In the genomic region with DNA sequence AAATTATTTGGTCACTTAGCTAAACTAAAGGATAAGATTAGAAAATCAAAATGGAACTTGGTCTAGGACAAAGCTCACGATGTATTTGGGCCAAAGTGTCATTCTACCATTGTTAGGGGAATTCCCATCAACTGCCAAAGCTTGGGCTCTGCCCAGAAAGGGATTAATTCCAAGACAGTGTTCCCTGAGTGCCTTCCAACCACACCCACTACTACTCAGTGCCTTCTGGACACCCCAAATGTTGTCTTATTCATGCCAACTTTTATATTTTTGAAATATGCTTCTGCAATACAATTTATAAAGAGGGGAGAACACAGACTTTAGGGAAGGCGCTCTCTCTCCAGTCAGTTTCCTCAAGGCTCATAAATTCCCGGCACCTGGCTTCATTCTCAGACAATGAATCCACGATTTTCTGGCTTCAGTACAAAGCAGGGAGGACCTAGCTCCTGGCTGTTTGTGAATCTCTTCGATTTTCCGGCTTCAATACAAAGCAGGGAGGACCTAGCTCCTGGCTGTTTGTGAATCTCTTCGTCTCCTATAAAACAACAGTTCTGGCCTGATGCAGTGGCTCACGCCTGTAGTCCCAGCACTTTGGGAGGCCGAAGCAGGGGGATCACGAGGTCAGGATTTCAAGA, we compare ENCODE assay signal across 9 cellular contexts.
DNase-seq lines count a peak whose midpoint lies in the region; ATAC-seq, FAIRE-seq and TF ChIP-seq lines count a peak whose summit lies in the region.
"Had no signal": no experiment of that assay in that cellular context is flagged by ENCODE, and none has a peak within 500 bp of the region (broad histone marks: within the 10 kb centered on the region; RNA-seq: fewer than 3 reads in every experiment).

No MANE protein-coding gene starts in this region.

- intact Hi-C loops in kidney (cut with DNase I): no loop called here

- H3K27me3 ChIP-seq in adipocyte (replicated peaks; ENCODE audit: control insufficient read depth, insufficient read depth, low read length) (no peaks in the 10 kb centered on the region), subcutaneous abdominal adipose tissue (ENCODE audit: control insufficient read depth in 5 of 5, insufficient read depth in 4 of 5, low read length in 5 of 5) (no peaks in the 10 kb centered on the region)

- H3K4me1 ChIP-seq in adipocyte (ENCODE audit: control insufficient read depth, insufficient read depth, low read length): peaks cover 24% of the 10 kb centered on the region
- peaks cover 2 to 20% (median 18%) of the 10 kb centered on the region in 5 donors for H3K4me1 ChIP-seq in subcutaneous abdominal adipose tissue (ENCODE audit: control insufficient read depth in 5 of 5, insufficient read depth in 5 of 5, low read length in 5 of 5)
- H3K4me1 ChIP-seq in kidney (ENCODE audit: control insufficient read depth in 1 of 2, insufficient read depth in 1 of 2, low read depth in 1 of 2, low read length in 2 of 2): peaks cover 0 to 3% of the 10 kb centered on the region in 2 donors

- peak; percentile 54 for FAIRE-seq in HTR-8/SVneo (lab: Jason Lieb, UNC)
- FAIRE-seq in kidney (lab: Jason Lieb, UNC): no peak

- H3K9ac ChIP-seq in adipocyte (ENCODE audit: low read length): no peak overlapping the region
- H3K9ac ChIP-seq in subcutaneous abdominal adipose tissue (ENCODE audit: low read length in 5 of 5): no peak overlapping the region
- H3K9ac ChIP-seq in kidney (ENCODE audit: low read length in 2 of 2): no peak overlapping the region

- H3K9me3 ChIP-seq in adipocyte (ENCODE audit: control insufficient read depth, low read length) (no peaks in the 10 kb centered on the region), subcutaneous abdominal adipose tissue (ENCODE audit: control insufficient read depth in 5 of 5, low read length in 5 of 5) (no peaks in the 10 kb centered on the region), kidney (ENCODE audit: control insufficient read depth in 1 of 2, low read length in 2 of 2) (no peaks in the 10 kb centered on the region)

- H3K4me3 ChIP-seq in adipocyte (ENCODE audit: low read length): peak overlapping the region; percentile 58
- peak overlapping the region in 1 of 5 donors; percentile 4 for H3K4me3 ChIP-seq in subcutaneous abdominal adipose tissue (ENCODE audit: low read depth in 1 of 5, low read length in 5 of 5)
- no peak overlapping the region for H3K4me3 ChIP-seq in kidney (ENCODE audit: low read length in 2 of 2)

- H3K36me3 ChIP-seq in adipocyte (ENCODE audit: control insufficient read depth, insufficient read depth, low read length, severe bottlenecking) (no peaks in the 10 kb centered on the region), subcutaneous abdominal adipose tissue (ENCODE audit: control insufficient read depth in 5 of 5, insufficient read depth in 5 of 5, low read length in 5 of 5) (no peaks in the 10 kb centered on the region), kidney (ENCODE audit: control insufficient read depth in 1 of 2, insufficient read depth in 2 of 2, low read length in 2 of 2) (no peaks in the 10 kb centered on the region)

- TF ChIP-seq CTCF in kidney (IDR thresholded peaks at IDR 0.05; ENCODE audit: borderline replicate concordance, extremely low read depth, insufficient read depth): no peak

- ATAC-seq in GM19455 (IDR thresholded peaks at IDR 0.05; ENCODE audit: unreplicated experiment) (no peak), GM21390 (IDR thresholded peaks at IDR 0.05; ENCODE audit: unreplicated experiment) (no peak)

- peak overlapping the region; percentile 28 for H3K27ac ChIP-seq in subcutaneous abdominal adipose tissue (ENCODE audit: low read depth, low read length)
- no peak overlapping the region for H3K27ac ChIP-seq in kidney (ENCODE audit: low read depth in 2 of 2, low read length in 2 of 2)

- DNase-seq in HTR-8/SVneo (ENCODE audit: insufficient read length, low spot score) (no peak), adipocyte (ENCODE audit: low read depth) (peak; percentile 28), inferior parietal cortex (ENCODE audit: extremely low spot score) (peak; percentile 60), kidney (no peak)
- DNase-seq: DMS79 treated with DMSO at 0.1 percent for 48 hours, NCI-H748 treated with DMSO at 0.1 percent for 48 hours had no signal

Comparison
In these comparisons a context has a peak if more than half of its experiments do, and no peak if none do; other contexts are left out.
1. DNase-seq: peak in adipocyte (single experiment) and inferior parietal cortex (single experiment); none in HTR-8/SVneo (single experiment) and kidney (single experiment).